Comparison of ENCODE assay signal across 9 cellular contexts in genomic region chr6:87237804-87238203, GRCh38.
DNase-seq lines count a peak whose midpoint lies in the region; ATAC-seq and TF ChIP-seq lines count a peak whose summit lies in the region.
"Had no signal": no experiment of that assay in that cellular context is flagged by ENCODE, and none has a peak within 500 bp of the region (broad histone marks: within the 10 kb centered on the region; RNA-seq: fewer than 3 reads in every experiment).

No MANE protein-coding gene starts in this region.

- ATAC-seq in HG02981 (IDR thresholded peaks at IDR 0.05; ENCODE audit: unreplicated experiment) = no peak

- TF ChIP-seq CTCF in HFFc6 (IDR thresholded peaks at IDR 0.05) = peak; percentile 82
- peak; percentile 27 for TF ChIP-seq CTCF in SU-DHL-6 (IDR thresholded peaks at IDR 0.05; ENCODE audit: insufficient read depth, low read length, poor library complexity, severe bottlenecking)
- TF ChIP-seq CTCF in glutamatergic neuron (IDR thresholded peaks at IDR 0.05; ENCODE audit: partially characterized antibody, unreplicated experiment) = peak; percentile 77
- TF ChIP-seq CTCF in tibial artery (IDR thresholded peaks at IDR 0.05) = peak; percentile 51 to 55

- no peak overlapping the region for H3K4me2 ChIP-seq in SU-DHL-6 (ENCODE audit: low read depth, low read length, poor library complexity, severe bottlenecking)

- H3K36me3 ChIP-seq in SU-DHL-6 (ENCODE audit: low read length) = peaks cover 32% of the 10 kb centered on the region
- H3K36me3 ChIP-seq in tibial artery = peaks cover 11 to 25% (median 11%) of the 10 kb centered on the region in 3 donors

- no peak overlapping the region for H3K9ac ChIP-seq in SU-DHL-6 (ENCODE audit: low read length)

- no peaks in the 10 kb centered on the region for H3K9me2 ChIP-seq in SU-DHL-6 (replicated peaks; ENCODE audit: insufficient read depth, low read length)

- H3K4me3 Mint-ChIP-seq in HFFc6 (no peak overlapping the region), glutamatergic neuron (ENCODE audit: unreplicated experiment) (no peak overlapping the region)
- no peak overlapping the region for H3K4me3 Mint-ChIP-seq in activated T-helper 1 cell treated with anti-CD3 and anti-CD28 coated beads, Interleukin-12 subunit alpha, Interleukin-12 subunit beta, Interleukin-2, Interleukin-4 antibody, amounts not matched to agents 30 ng/mL and 10 ng/mL and 1 ng/mL, durations not matched to agents 14 hours and 24 hours and 36 hours
- H3K4me3 Mint-ChIP-seq: IgD-negative memory B cell had no signal

- H3K4me3 ChIP-seq in SU-DHL-6 (ENCODE audit: insufficient read depth, low read length, poor library complexity, severe bottlenecking) = no peak overlapping the region
- no peak overlapping the region for H3K4me3 ChIP-seq in tibial artery

- no peaks in the 10 kb centered on the region for H3K27me3 ChIP-seq in SU-DHL-6 (ENCODE audit: low read length)
- H3K27me3 ChIP-seq in tibial artery = no peaks in the 10 kb centered on the region

- H4K20me1 ChIP-seq in SU-DHL-6 (ENCODE audit: low read depth, low read length) = no peaks in the 10 kb centered on the region

- H3K27me3 Mint-ChIP-seq in HFFc6 (ENCODE audit: insufficient read depth) (no peaks in the 10 kb centered on the region), glutamatergic neuron (ENCODE audit: unreplicated experiment) (peaks cover 3% of the 10 kb centered on the region)
- no peaks in the 10 kb centered on the region for H3K27me3 Mint-ChIP-seq in activated T-helper 1 cell treated with anti-CD3 and anti-CD28 coated beads, Interleukin-12 subunit alpha, Interleukin-12 subunit beta, Interleukin-2, Interleukin-4 antibody, amounts not matched to agents 30 ng/mL and 10 ng/mL and 1 ng/mL, durations not matched to agents 14 hours and 24 hours and 36 hours (ENCODE audit: insufficient read depth)
- H3K27me3 Mint-ChIP-seq: IgD-negative memory B cell had no signal

- no peaks in the 10 kb centered on the region; the same call in 1 of the 2 replicates for H3K79me2 ChIP-seq in SU-DHL-6 (ENCODE audit: insufficient read depth, low read length)

- intact Hi-C loops in tibial artery (cut with DNase I; ENCODE audit: low total_unique reads) = loop anchor here (10.0 kb wide), 1 partner anchor 103 kb away; no protein-coding TSS in a partner anchor
- intact Hi-C loops in activated T-helper 1 cell treated with anti-CD3 and anti-CD28 coated beads, Interleukin-12 subunit alpha, Interleukin-12 subunit beta, Interleukin-2, Interleukin-4 antibody, amounts not matched to agents 30 ng/mL and 10 ng/mL and 1 ng/mL, durations not matched to agents 14 hours and 24 hours and 36 hours (cut with micrococcal nuclease) = loop anchor here (1.0 to 2.0 kb wide), 4 partner anchors 17 to 172 kb away; no protein-coding TSS in a partner anchor

- no peaks in the 10 kb centered on the region for H3K9me3 Mint-ChIP-seq in HFFc6
- peaks cover 9% of the 10 kb centered on the region for H3K9me3 Mint-ChIP-seq in glutamatergic neuron (ENCODE audit: unreplicated experiment)
- H3K9me3 Mint-ChIP-seq in activated T-helper 1 cell treated with anti-CD3 and anti-CD28 coated beads, Interleukin-12 subunit alpha, Interleukin-12 subunit beta, Interleukin-2, Interleukin-4 antibody, amounts not matched to agents 30 ng/mL and 10 ng/mL and 1 ng/mL, durations not matched to agents 14 hours and 24 hours and 36 hours = no peaks in the 10 kb centered on the region
- H3K9me3 Mint-ChIP-seq: IgD-negative memory B cell had no signal

- DNase-seq in COLO829 (ENCODE audit: low spot score) (peak; percentile 20), HFFc6 (peak; percentile 21), glutamatergic neuron (no peak), tibial artery (no peak)
- no peak for DNase-seq in activated T-helper 1 cell treated with anti-CD3 and anti-CD28 coated beads, Interleukin-12 subunit alpha, Interleukin-12 subunit beta, Interleukin-2, Interleukin-4 antibody, amounts not matched to agents 30 ng/mL and 10 ng/mL and 1 ng/mL, durations not matched to agents 14 hours and 24 hours and 36 hours (ENCODE audit: low spot score)
- no peak for DNase-seq in NK-92 treated with Interleukin-12 subunit alpha and Interleukin-12 subunit beta, amount 100 ng/mL, for 24 hours (lab: John Stamatoyannopoulos, UW)

- H2AFZ ChIP-seq in SU-DHL-6 (ENCODE audit: low read depth, low read length, severe bottlenecking) = no peak overlapping the region

- no peaks in the 10 kb centered on the region for H3K36me3 Mint-ChIP-seq in HFFc6 (ENCODE audit: low read depth)
- no peaks in the 10 kb centered on the region for H3K36me3 Mint-ChIP-seq in glutamatergic neuron (ENCODE audit: unreplicated experiment)
- H3K36me3 Mint-ChIP-seq in activated T-helper 1 cell treated with anti-CD3 and anti-CD28 coated beads, Interleukin-12 subunit alpha, Interleukin-12 subunit beta, Interleukin-2, Interleukin-4 antibody, amounts not matched to agents 30 ng/mL and 10 ng/mL and 1 ng/mL, durations not matched to agents 14 hours and 24 hours and 36 hours (ENCODE audit: low read depth) = peaks cover 5% of the 10 kb centered on the region

- H3K4me1 Mint-ChIP-seq in HFFc6 (ENCODE audit: low read depth) (no peaks in the 10 kb centered on the region), glutamatergic neuron (ENCODE audit: low read depth, unreplicated experiment) (peaks cover 12% of the 10 kb centered on the region)
- H3K4me1 Mint-ChIP-seq in activated T-helper 1 cell treated with anti-CD3 and anti-CD28 coated beads, Interleukin-12 subunit alpha, Interleukin-12 subunit beta, Interleukin-2, Interleukin-4 antibody, amounts not matched to agents 30 ng/mL and 10 ng/mL and 1 ng/mL, durations not matched to agents 14 hours and 24 hours and 36 hours (ENCODE audit: low read depth) = peaks cover 11% of the 10 kb centered on the region

- H3K27ac Mint-ChIP-seq in HFFc6 (no peak overlapping the region), glutamatergic neuron (ENCODE audit: unreplicated experiment) (peak overlapping the region; percentile 84)
- no peak overlapping the region for H3K27ac Mint-ChIP-seq in activated T-helper 1 cell treated with anti-CD3 and anti-CD28 coated beads, Interleukin-12 subunit alpha, Interleukin-12 subunit beta, Interleukin-2, Interleukin-4 antibody, amounts not matched to agents 30 ng/mL and 10 ng/mL and 1 ng/mL, durations not matched to agents 14 hours and 24 hours and 36 hours
- H3K27ac Mint-ChIP-seq: IgD-negative memory B cell had no signal

- H3F3A ChIP-seq in SU-DHL-6 (ENCODE audit: insufficient read depth) = peaks cover 9% of the 10 kb centered on the region; the same call in 1 of the 2 replicates

- H3K27ac ChIP-seq in SU-DHL-6 (ENCODE audit: low read depth, low read length) (no peak overlapping the region), tibial artery (no peak overlapping the region)

- H3K9me3 ChIP-seq in SU-DHL-6 (ENCODE audit: insufficient read depth, low read length) (no peaks in the 10 kb centered on the region), tibial artery (no peaks in the 10 kb centered on the region)

- no peaks in the 10 kb centered on the region for H3K4me1 ChIP-seq in tibial artery

Comparison
In these comparisons a context has a peak if more than half of its experiments do, and no peak if none do; other contexts are left out.
1. DNase-seq: peak in COLO829 (single experiment) and HFFc6 (single experiment); none in glutamatergic neuron (single experiment), tibial artery (0 of 2), activated T-helper 1 cell treated with anti-CD3 and anti-CD28 coated beads, Interleukin-12 subunit alpha, Interleukin-12 subunit beta, Interleukin-2, Interleukin-4 antibody, amounts not matched to agents 30 ng/mL and 10 ng/mL and 1 ng/mL, durations not matched to agents 14 hours and 24 hours and 36 hours (single experiment) and NK-92 treated with Interleukin-12 subunit alpha and Interleukin-12 subunit beta, amount 100 ng/mL, for 24 hours (single experiment).
2. CTCF ChIP-seq: peak in every context shown above with its lines; median percentile 82 in HFFc6; 77 in glutamatergic neuron; 53 in tibial artery; 27 in SU-DHL-6.